13 cellular contexts compared by ENCODE assay signal in genomic region chr3:171825222-171825828, GRCh38. TPM values are rescaled to one million over a fixed set of nuclear protein-coding genes. Genes with fewer than 3 reads are reported as not detected.
DNase-seq lines count a peak whose midpoint lies in the region; ATAC-seq, FAIRE-seq and TF ChIP-seq lines count a peak whose summit lies in the region.
"Had no signal": no experiment of that assay in that cellular context is flagged by ENCODE, and none has a peak within 500 bp of the region (broad histone marks: within the 10 kb centered on the region; RNA-seq: fewer than 3 reads in every experiment).

No MANE protein-coding gene starts in this region.

- no peaks in the 10 kb centered on the region for H3K36me3 Mint-ChIP-seq in nephron (ENCODE audit: low read depth)
- H3K36me3 Mint-ChIP-seq: activated naive CD8-positive, alpha-beta T cell had no signal

- H3K27ac Mint-ChIP-seq in nephron, result peak overlapping the region; percentile 17 to 84 (median 50)
- H3K27ac Mint-ChIP-seq: activated CD4-positive, alpha-beta T cell treated with anti-CD3 and anti-CD28 coated beads for 36 hours; activated naive CD8-positive, alpha-beta T cell had no signal

- dilution Hi-C loops in endothelial cell of umbilical vein (cut with MboI; ENCODE audit: extremely low pct_ligation_motif_present, low sequenced_read_pairs), result no loop called here

- POLR2A ChIA-PET in AG04450 (lab: Yijun Ruan, JAX), result interaction anchor here (1.4 kb wide), 1 partner anchor 15 kb away, joined by 7 read pairs; the partner anchor contains the start of gene PLD1
- POLR2A ChIA-PET in endothelial cell of umbilical vein (lab: Charles Lee), result no interaction called here

- no peak for DNase-seq in AG04450 (ENCODE audit: low read depth, low spot score)
- peak; percentile 76 for DNase-seq in M059J (ENCODE audit: low read depth)
- peak; percentile 56 for DNase-seq in endothelial cell of umbilical vein (ENCODE audit: low read depth, low spot score)
- DNase-seq in effector memory CD4-positive, alpha-beta T cell, result no peak
- DNase-seq in stimulated activated CD4-positive, alpha-beta T cell treated with anti-CD3 and anti-CD28 coated beads, Interleukin-4, amount 100 ng/mL, for 4 hours, result no peak
- DNase-seq: activated CD4-positive, alpha-beta T cell treated with anti-CD3 and anti-CD28 coated beads for 36 hours; NCI-H1105; pancreas had no signal

- FAIRE-seq in endothelial cell of umbilical vein (lab: Jason Lieb, UNC), result peak; percentile 89

- peak overlapping the region; percentile 72 for H3K27ac ChIP-seq in AG04450 (ENCODE audit: low read depth, low read length)
- peak overlapping the region; percentile 45 for H3K27ac ChIP-seq in endothelial cell of umbilical vein (ENCODE audit: insufficient read depth, low read depth, low read length)
- H3K27ac ChIP-seq in effector memory CD4-positive, alpha-beta T cell (ENCODE audit: insufficient read depth, low read length, poor library complexity, severe bottlenecking), result no peak overlapping the region
- H3K27ac ChIP-seq: BLaER1, pancreas had no signal

- no TSS peak for BruUV-seq in endothelial cell of umbilical vein (replicated peaks; lab: Mats Ljungman, UMichigan)

- H3K9ac ChIP-seq in endothelial cell of umbilical vein (replicated peaks; ENCODE audit: extremely low read depth, insufficient read depth, low read length), result no peak overlapping the region
- H3K9ac ChIP-seq: BLaER1 had no signal

- peak overlapping the region; percentile 18 for H3K4me2 ChIP-seq in endothelial cell of umbilical vein (ENCODE audit: insufficient read depth, low read length)
- H3K4me2 ChIP-seq: BLaER1 had no signal

- H3K9me1 ChIP-seq in endothelial cell of umbilical vein (replicated peaks; ENCODE audit: control insufficient read depth, extremely low read depth, insufficient read depth, low read length), result no peaks in the 10 kb centered on the region

- intact Hi-C loops in endothelial cell of umbilical vein (cut with micrococcal nuclease), result loop anchor here (1.0 kb wide), 1 partner anchor 13 kb away; no protein-coding TSS in a partner anchor

- peak overlapping the region in 1 of 3 experiments; percentile 12 for H3K4me3 Mint-ChIP-seq in nephron
- H3K4me3 Mint-ChIP-seq: activated CD4-positive, alpha-beta T cell treated with anti-CD3 and anti-CD28 coated beads for 36 hours; activated naive CD8-positive, alpha-beta T cell had no signal

- H3K4me3 ChIP-seq in AG04450 (ENCODE audit: low read depth, low read length), result no peak overlapping the region
- no peak overlapping the region for H3K4me3 ChIP-seq in endothelial cell of umbilical vein (replicated peaks in 1 of 3; ENCODE audit: insufficient read depth in 1 of 3, low read depth in 1 of 3, low read length in 3 of 3)
- no peak overlapping the region for H3K4me3 ChIP-seq in effector memory CD4-positive, alpha-beta T cell (ENCODE audit: insufficient read depth, low read depth, low read length, poor library complexity, severe bottlenecking)
- H3K4me3 ChIP-seq: BLaER1, pancreas had no signal

- H3K27me3 Mint-ChIP-seq in nephron (ENCODE audit: low read depth), result peaks cover 5% of the 10 kb centered on the region

- peaks cover 35% of the 10 kb centered on the region for H3K4me1 ChIP-seq in endothelial cell of umbilical vein (ENCODE audit: control insufficient read depth, extremely low read depth, insufficient read depth, low read length)
- H3K4me1 ChIP-seq in effector memory CD4-positive, alpha-beta T cell (ENCODE audit: control insufficient read depth, insufficient read depth, low read length, poor library complexity, severe bottlenecking), result no peaks in the 10 kb centered on the region

- TF ChIP-seq POLR2A in endothelial cell of umbilical vein (IDR thresholded peaks at IDR 0.05; ENCODE audit: low read depth, low read length), result no peak

- H3K36me3 ChIP-seq in endothelial cell of umbilical vein (ENCODE audit: control insufficient read depth in 2 of 2, extremely low read depth in 1 of 2, insufficient read depth in 2 of 2, low read length in 2 of 2), result no peaks in the 10 kb centered on the region
- no peaks in the 10 kb centered on the region for H3K36me3 ChIP-seq in effector memory CD4-positive, alpha-beta T cell (ENCODE audit: control insufficient read depth, insufficient read depth, low read length)
- H3K36me3 ChIP-seq: BLaER1, pancreas had no signal

- no peak for TF ChIP-seq CTCF in AG04450 (IDR thresholded peaks at IDR 0.05; ENCODE audit: low read depth, low read length)
- no peak for TF ChIP-seq CTCF in endothelial cell of umbilical vein (IDR thresholded peaks at IDR 0.05; ENCODE audit: extremely low read depth in 1 of 2, insufficient read depth in 1 of 2, low read depth in 1 of 2, low read length in 2 of 2)
- TF ChIP-seq CTCF in nephron (IDR thresholded peaks at IDR 0.05; ENCODE audit: unreplicated experiment in 3 of 3), result no peak

- CTCF ChIA-PET in AG04450 (lab: Charles Lee) (no interaction called here), endothelial cell of umbilical vein (lab: Charles Lee) (interaction anchor here (0.7 to 2.4 kb wide), 6 partner anchors 9 to 53 kb away, joined by 3 to 10 read pairs (median 3); no protein-coding TSS in a partner anchor)

- H3K79me2 ChIP-seq in endothelial cell of umbilical vein (ENCODE audit: control insufficient read depth, insufficient read depth, low read length), result no peaks in the 10 kb centered on the region

- H3K27me3 ChIP-seq in AG04450 (ENCODE audit: control insufficient read depth, insufficient read depth, low read length) (no peaks in the 10 kb centered on the region), endothelial cell of umbilical vein (ENCODE audit: control insufficient read depth in 2 of 2, insufficient read depth in 2 of 2, low read length in 2 of 2) (no peaks in the 10 kb centered on the region)
- H3K27me3 ChIP-seq in effector memory CD4-positive, alpha-beta T cell (replicated peaks; ENCODE audit: control insufficient read depth, insufficient read depth, low read length, poor library complexity, severe bottlenecking), result no peaks in the 10 kb centered on the region
- H3K27me3 ChIP-seq: BLaER1, pancreas had no signal

- H3K9me3 ChIP-seq in AG04450 (ENCODE audit: control insufficient read depth, insufficient read depth, low read length), result no peaks in the 10 kb centered on the region
- H3K9me3 ChIP-seq in endothelial cell of umbilical vein (replicated peaks; ENCODE audit: control insufficient read depth, insufficient read depth, low read length), result no peaks in the 10 kb centered on the region
- H3K9me3 ChIP-seq in effector memory CD4-positive, alpha-beta T cell (ENCODE audit: control insufficient read depth, low read length), result no peaks in the 10 kb centered on the region
- H3K9me3 ChIP-seq: BLaER1, pancreas had no signal

- H3K9me3 Mint-ChIP-seq in nephron, result no peaks in the 10 kb centered on the region

- ATAC-seq in HG03175 (IDR thresholded peaks at IDR 0.05; ENCODE audit: unreplicated experiment) (no peak), HG03196 (IDR thresholded peaks at IDR 0.05; ENCODE audit: unreplicated experiment) (no peak)
- ATAC-seq: activated CD4-positive, alpha-beta T cell treated with anti-CD3 and anti-CD28 coated beads for 36 hours had no signal

- H3K4me1 Mint-ChIP-seq in nephron, result peaks cover 56% of the 10 kb centered on the region

- peak overlapping the region; percentile 13 for H2AFZ ChIP-seq in endothelial cell of umbilical vein (ENCODE audit: low read depth, low read length)

- no peaks in the 10 kb centered on the region for H4K20me1 ChIP-seq in endothelial cell of umbilical vein (replicated peaks; ENCODE audit: control insufficient read depth, extremely low read depth, insufficient read depth, low read length)
- H4K20me1 ChIP-seq: BLaER1 had no signal

TF ChIP-seq in endothelial cell of umbilical vein, 7 proteins besides CTCF, POLR2A, EP300 and RAD21:
- TF ChIP-seq POLR2AphosphoS5 (IDR thresholded peaks at IDR 0.05; ENCODE audit: insufficient read depth, low read depth, low read length) (no peak), MYC (IDR thresholded peaks at IDR 0.05; ENCODE audit: low read depth, low read length) (no peak), GATA2 (IDR thresholded peaks at IDR 0.05; ENCODE audit: insufficient read depth, insufficient read length, low read depth, low read length) (peak; percentile 84)
- TF ChIP-seq, protein P1, sequence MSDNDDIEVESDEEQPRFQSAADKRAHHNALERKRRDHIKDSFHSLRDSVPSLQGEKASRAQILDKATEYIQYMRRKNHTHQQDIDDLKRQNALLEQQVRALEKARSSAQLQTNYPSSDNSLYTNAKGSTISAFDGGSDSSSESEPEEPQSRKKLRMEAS (IDR thresholded peaks at IDR 0.05; ENCODE audit: insufficient read depth, insufficient read length), result no peak

RNA-seq across cellular contexts. Expression of gene PLD1, which starts 15.0 kb away (rescaled TPM):
- 13.9 and 20.2 TPM in 2 replicates for polyA plus RNA-seq in AG04450 (2011; rRNA removed)
- polyA minus RNA-seq in AG04450 (2011; rRNA and poly(A)+ RNA removed), result 29.4 and 44.9 TPM in 2 replicates
- 7.6 and 7.8 TPM in 2 replicates for total RNA-seq in M059J (2014; rRNA removed; shearing (Covaris generic))
- 75.6 and 108 TPM in 2 replicates for total RNA-seq in endothelial cell of umbilical vein
- polyA plus RNA-seq in endothelial cell of umbilical vein, result 35.7 and 42.0 TPM in 2 replicates
- 33.4 and 33.6 TPM in 2 replicates for polyA plus RNA-seq in endothelial cell of umbilical vein (2011; cell fraction: cytosol; rRNA removed)
- 169 and 198 TPM in 2 replicates for polyA plus RNA-seq in endothelial cell of umbilical vein (2011; cell fraction: nucleus; rRNA removed)
- 32.5 and 45.4 TPM in 2 replicates for polyA plus RNA-seq in endothelial cell of umbilical vein (2012)
- 168 and 217 TPM in 2 replicates for polyA minus RNA-seq in endothelial cell of umbilical vein
- 10.1 TPM for polyA minus RNA-seq in endothelial cell of umbilical vein (2011; cell fraction: cytosol; rRNA and poly(A)+ RNA removed)
- polyA minus RNA-seq in endothelial cell of umbilical vein (2011; cell fraction: nucleus; rRNA and poly(A)+ RNA removed), result 352 and 548 TPM in 2 replicates

RNA-seq across cellular contexts. Expression of gene TMEM212, which starts 17.8 kb away (rescaled TPM):
- polyA plus RNA-seq in AG04450 (2011; rRNA removed) (not detected in 2 replicates), endothelial cell of umbilical vein (0.14 TPM in 1 of 2 replicates, not detected in the other)
- polyA minus RNA-seq in AG04450 (2011; rRNA and poly(A)+ RNA removed), result not detected in 2 replicates
- total RNA-seq in M059J (2014; rRNA removed; shearing (Covaris generic)), result not detected in 2 replicates
- total RNA-seq in endothelial cell of umbilical vein, result not detected in 2 replicates
- not detected in 2 replicates for polyA plus RNA-seq in endothelial cell of umbilical vein (2011; cell fraction: cytosol; rRNA removed)
- 0.11 TPM in 1 of 2 replicates, not detected in the other for polyA plus RNA-seq in endothelial cell of umbilical vein (2011; cell fraction: nucleus; rRNA removed)
- not detected in 2 replicates for polyA plus RNA-seq in endothelial cell of umbilical vein (2012)
- not detected in 2 replicates for polyA minus RNA-seq in endothelial cell of umbilical vein
- not detected for polyA minus RNA-seq in endothelial cell of umbilical vein (2011; cell fraction: cytosol; rRNA and poly(A)+ RNA removed)
- 0.91 and 1.3 TPM in 2 replicates for polyA minus RNA-seq in endothelial cell of umbilical vein (2011; cell fraction: nucleus; rRNA and poly(A)+ RNA removed)
- total RNA-seq: activated CD4-positive, alpha-beta T cell treated with anti-CD3 and anti-CD28 coated beads for 36 hours; pancreas had no signal
- polyA plus RNA-seq: pancreas had no signal

Comparison
In these comparisons a context has a peak if more than half of its experiments do, and no peak if none do; other contexts are left out.
1. DNase-seq: peak in M059J (single experiment) and endothelial cell of umbilical vein (single experiment); none in AG04450 (single experiment), effector memory CD4-positive, alpha-beta T cell (0 of 3) and stimulated activated CD4-positive, alpha-beta T cell treated with anti-CD3 and anti-CD28 coated beads, Interleukin-4, amount 100 ng/mL, for 4 hours (0 of 2).